9 cellular contexts compared by ENCODE assay signal in genomic region chr9:127927457-127928231, GRCh38. TPM values are rescaled to one million over a fixed set of nuclear protein-coding genes. Genes with fewer than 3 reads are reported as not detected.
DNase-seq lines count a peak whose midpoint lies in the region; ATAC-seq, FAIRE-seq and TF ChIP-seq lines count a peak whose summit lies in the region.
"Had no signal": no experiment of that assay in that cellular context is flagged by ENCODE, and none has a peak within 500 bp of the region (broad histone marks: within the 10 kb centered on the region; RNA-seq: fewer than 3 reads in every experiment).

No MANE protein-coding gene starts in this region.

- no peaks in the 10 kb centered on the region for H4K20me1 ChIP-seq in keratinocyte (ENCODE audit: control insufficient read depth, extremely low read depth, insufficient read depth, low read length)

- H2AFZ ChIP-seq in keratinocyte (ENCODE audit: control insufficient read depth, low read length): peak overlapping the region; percentile 35

- peak overlapping the region; percentile 64 for H3K9ac ChIP-seq in keratinocyte (ENCODE audit: control insufficient read depth, extremely low read depth, insufficient read depth, low read length)

- DNase-seq in CD1c-positive myeloid dendritic cell (ENCODE audit: extremely low spot score) (peak; percentile 67), NCI-H69 (lab: John Stamatoyannopoulos, UW) (peak; percentile 81), keratinocyte (ENCODE audit: low read depth, low spot score) (peak; percentile 52)
- DNase-seq in activated gamma-delta T cell treated with anti-CD3 and anti-CD28 coated beads, Interleukin-2, amount 50 U/mL, for 16 hours (ENCODE audit: low read depth): peak; percentile 51
- peak; percentile 53 to 74 for DNase-seq in stimulated activated CD8-positive, alpha-beta memory T cell treated with anti-CD3 and anti-CD28 coated beads, Interleukin-2, amount 100 ng/mL, for 48 hours (ENCODE audit: low read depth in 2 of 2)

- ATAC-seq in GM18868 (IDR thresholded peaks at IDR 0.05; ENCODE audit: unreplicated experiment) (no peak), HG02885 (IDR thresholded peaks at IDR 0.05; ENCODE audit: poor library complexity, unreplicated experiment) (no peak), GM21360 (IDR thresholded peaks at IDR 0.05; ENCODE audit: unreplicated experiment) (no peak)

- no peak overlapping the region for H3K27ac ChIP-seq in keratinocyte (ENCODE audit: control insufficient read depth, insufficient read depth, low read length)

- no peaks in the 10 kb centered on the region for H3K9me1 ChIP-seq in keratinocyte (ENCODE audit: control insufficient read depth, extremely low read depth, insufficient read depth, low read length)

- H3K4me2 ChIP-seq in keratinocyte (ENCODE audit: control insufficient read depth, extremely low read depth, insufficient read depth, low read depth, low read length): peak overlapping the region; percentile 77

- no peaks in the 10 kb centered on the region for H3K27me3 ChIP-seq in keratinocyte (ENCODE audit: control insufficient read depth, extremely low read depth, insufficient read depth, low read length)

- no peak for TF ChIP-seq CTCF in keratinocyte (optimal IDR thresholded peaks at IDR 0.05 in 1 of 3, IDR thresholded peaks at IDR 0.05 in 1 of 3, conservative IDR thresholded peaks at IDR 0.05 in 1 of 3; ENCODE audit: extremely low read depth in 1 of 3, insufficient read depth in 2 of 3, low read length in 3 of 3)

- H3K4me1 ChIP-seq in keratinocyte (ENCODE audit: control insufficient read depth, extremely low read depth, insufficient read depth, low read length): peaks cover 33% of the 10 kb centered on the region

- dilution Hi-C loops in keratinocyte (cut with MboI; ENCODE audit: extremely low pct_ligation_motif_present, low sequenced_read_pairs): loop anchor here (25.0 kb wide), 1 partner anchor 135 kb away; the partner anchor contains the start of genes NAIF1 and SLC25A25

- no peaks in the 10 kb centered on the region for H3K79me2 ChIP-seq in keratinocyte (ENCODE audit: control insufficient read depth, insufficient read depth, low read length)

- FAIRE-seq in keratinocyte (lab: Jason Lieb, UNC): no peak
- FAIRE-seq: GM18507 had no signal

- no peaks in the 10 kb centered on the region for H3K9me3 ChIP-seq in keratinocyte (ENCODE audit: control insufficient read depth, low read depth, low read length)

- peak overlapping the region; percentile 48 to 66 (median 59) for H3K4me3 ChIP-seq in keratinocyte (ENCODE audit: control insufficient read depth in 2 of 3, extremely low read depth in 1 of 3, insufficient read depth in 2 of 3, low read depth in 1 of 3, low read length in 3 of 3)

- H3K36me3 ChIP-seq in keratinocyte (ENCODE audit: control insufficient read depth in 2 of 2, extremely low read depth in 1 of 2, insufficient read depth in 2 of 2, low read length in 2 of 2): no peaks in the 10 kb centered on the region

RNA-seq across cellular contexts. Expression of gene PIP5KL1, which starts 2.9 kb away (rescaled TPM):
- polyA plus RNA-seq in keratinocyte: 2.4 to 5.2 TPM (median 4.4 TPM) in 3 replicates
- polyA plus RNA-seq in keratinocyte (2011; ENCODE audit: low read depth): 2.0 TPM
- polyA plus RNA-seq in keratinocyte (2011; cell fraction: cytosol; rRNA removed): 1.1 and 2.7 TPM in 2 replicates
- 9.0 and 9.9 TPM in 2 replicates for polyA plus RNA-seq in keratinocyte (2011; cell fraction: nucleus; rRNA removed)
- polyA plus RNA-seq in keratinocyte (2012; ENCODE audit: low replicate concordance): 3.0 and 4.5 TPM in 2 replicates
- 0.76 to 2.2 TPM (median 0.83 TPM) in 3 replicates for polyA minus RNA-seq in keratinocyte
- polyA minus RNA-seq in keratinocyte (2011; cell fraction: cytosol; rRNA and poly(A)+ RNA removed): 4.4 TPM
- polyA minus RNA-seq in keratinocyte (2011; cell fraction: nucleus; rRNA and poly(A)+ RNA removed): 3.0 and 3.1 TPM in 2 replicates

RNA-seq across cellular contexts. Expression of gene DPM2, which starts 10.0 kb away (rescaled TPM):
- polyA plus RNA-seq in keratinocyte: 31.1 to 35.4 TPM (median 34.7 TPM) in 3 replicates
- 4.3 TPM for polyA plus RNA-seq in keratinocyte (2011; ENCODE audit: low read depth)
- polyA plus RNA-seq in keratinocyte (2011; cell fraction: cytosol; rRNA removed): 30.4 and 34.1 TPM in 2 replicates
- 31.3 and 35.3 TPM in 2 replicates for polyA plus RNA-seq in keratinocyte (2011; cell fraction: nucleus; rRNA removed)
- polyA plus RNA-seq in keratinocyte (2012; ENCODE audit: low replicate concordance): 30.8 and 33.4 TPM in 2 replicates
- polyA minus RNA-seq in keratinocyte: 30.5 to 46.0 TPM (median 35.2 TPM) in 3 replicates
- polyA minus RNA-seq in keratinocyte (2011; cell fraction: cytosol; rRNA and poly(A)+ RNA removed): 42.6 TPM
- 9.5 and 11.2 TPM in 2 replicates for polyA minus RNA-seq in keratinocyte (2011; cell fraction: nucleus; rRNA and poly(A)+ RNA removed)

RNA-seq across cellular contexts. Expression of gene ST6GALNAC4, which starts 10.8 kb away (rescaled TPM):
- polyA plus RNA-seq in keratinocyte: 5.8 to 10.8 TPM (median 8.9 TPM) in 3 replicates
- 2.5 TPM for polyA plus RNA-seq in keratinocyte (2011; ENCODE audit: low read depth)
- polyA plus RNA-seq in keratinocyte (2011; cell fraction: cytosol; rRNA removed): 5.6 and 14.0 TPM in 2 replicates
- polyA plus RNA-seq in keratinocyte (2011; cell fraction: nucleus; rRNA removed): 4.1 and 8.4 TPM in 2 replicates
- 3.2 and 11.6 TPM in 2 replicates for polyA plus RNA-seq in keratinocyte (2012; ENCODE audit: low replicate concordance)
- 9.4 to 13.1 TPM (median 11.6 TPM) in 3 replicates for polyA minus RNA-seq in keratinocyte
- polyA minus RNA-seq in keratinocyte (2011; cell fraction: cytosol; rRNA and poly(A)+ RNA removed): 47.4 TPM
- 5.1 and 6.7 TPM in 2 replicates for polyA minus RNA-seq in keratinocyte (2011; cell fraction: nucleus; rRNA and poly(A)+ RNA removed)

RNA-seq across cellular contexts. Expression of gene ST6GALNAC6, which starts 28.2 kb away (rescaled TPM):
- polyA plus RNA-seq in keratinocyte: 20.1 to 55.8 TPM (median 21.1 TPM) in 3 replicates
- 4.2 TPM for polyA plus RNA-seq in keratinocyte (2011; ENCODE audit: low read depth)
- polyA plus RNA-seq in keratinocyte (2011; cell fraction: cytosol; rRNA removed): 27.9 and 43.7 TPM in 2 replicates
- 35.1 and 46.6 TPM in 2 replicates for polyA plus RNA-seq in keratinocyte (2011; cell fraction: nucleus; rRNA removed)
- 20.0 and 24.9 TPM in 2 replicates for polyA plus RNA-seq in keratinocyte (2012; ENCODE audit: low replicate concordance)
- polyA minus RNA-seq in keratinocyte: 40.2 to 78.3 TPM (median 46.2 TPM) in 3 replicates
- polyA minus RNA-seq in keratinocyte (2011; cell fraction: cytosol; rRNA and poly(A)+ RNA removed): 25.1 TPM
- 9.2 and 11.3 TPM in 2 replicates for polyA minus RNA-seq in keratinocyte (2011; cell fraction: nucleus; rRNA and poly(A)+ RNA removed)

RNA-seq across cellular contexts. Expression of gene AK1, which starts 50.2 kb away (rescaled TPM):
- polyA plus RNA-seq in keratinocyte: 40.2 to 53.8 TPM (median 46.5 TPM) in 3 replicates
- polyA plus RNA-seq in keratinocyte (2011; ENCODE audit: low read depth): 41.4 TPM
- polyA plus RNA-seq in keratinocyte (2011; cell fraction: cytosol; rRNA removed): 41.7 and 88.2 TPM in 2 replicates
- polyA plus RNA-seq in keratinocyte (2011; cell fraction: nucleus; rRNA removed): 45.8 and 51.8 TPM in 2 replicates
- polyA plus RNA-seq in keratinocyte (2012; ENCODE audit: low replicate concordance): 65.7 and 69.7 TPM in 2 replicates
- polyA minus RNA-seq in keratinocyte: 19.3 to 28.6 TPM (median 20.6 TPM) in 3 replicates
- polyA minus RNA-seq in keratinocyte (2011; cell fraction: cytosol; rRNA and poly(A)+ RNA removed): 20.1 TPM
- 3.7 and 4.8 TPM in 2 replicates for polyA minus RNA-seq in keratinocyte (2011; cell fraction: nucleus; rRNA and poly(A)+ RNA removed)
